15 cellular contexts compared by ENCODE assay signal in the genomic region with DNA sequence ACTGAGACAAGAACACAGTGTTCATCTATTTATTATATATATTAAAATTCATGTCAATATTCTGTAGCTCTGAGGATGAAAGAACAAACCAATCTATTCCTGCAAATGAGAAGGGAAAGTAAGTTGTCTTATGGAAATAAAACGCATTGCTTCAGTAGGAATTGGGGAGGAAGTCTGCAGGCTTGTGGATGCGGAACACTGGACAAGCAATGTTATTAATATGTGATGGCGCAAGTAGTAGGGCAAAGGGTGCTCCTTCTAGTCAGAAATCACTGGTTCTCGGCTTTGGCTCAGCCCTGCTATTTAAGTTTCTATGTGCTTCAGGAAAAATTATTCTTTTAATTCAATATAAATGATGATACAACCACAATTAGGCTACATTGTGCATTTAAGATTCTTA. TPM values are rescaled to one million over a fixed set of nuclear protein-coding genes. Genes with fewer than 3 reads are reported as not detected.
DNase-seq lines count a peak whose midpoint lies in the region; ATAC-seq and TF ChIP-seq lines count a peak whose summit lies in the region.
"Had no signal": no experiment of that assay in that cellular context is flagged by ENCODE, and none has a peak within 500 bp of the region (broad histone marks: within the 10 kb centered on the region; RNA-seq: fewer than 3 reads in every experiment).

No MANE protein-coding gene starts in this region.

- in situ Hi-C loops in Panc1 (cut with HindIII; ENCODE audit: low pct_unique_long_range_greater_than_20kb, low sequenced_read_pairs), result no loop called here

- H2AFZ ChIP-seq in parathyroid adenoma, result peak overlapping the region; percentile 11

- no peak overlapping the region for H3K9ac ChIP-seq in parathyroid adenoma

- no peak for ATAC-seq in Panc1
- no peak for ATAC-seq in Right ventricle myocardium inferior

- H3K4me2 ChIP-seq in parathyroid adenoma (ENCODE audit: low read length), result no peak overlapping the region

- H3K27ac ChIP-seq in Panc1 (ENCODE audit: low read length) (peak overlapping the region; percentile 5; the same call in 1 of the 2 replicates), parathyroid adenoma (no peak overlapping the region)

- H3K79me2 ChIP-seq in parathyroid adenoma, result no peaks in the 10 kb centered on the region

- intact Hi-C loops in Panc1 (cut with micrococcal nuclease; ENCODE audit: unreplicated experiment), result no loop called here
- intact Hi-C loops in Right ventricle myocardium inferior (cut with DNase I), result no loop called here

- H3K36me3 ChIP-seq in Panc1 (ENCODE audit: control insufficient read depth, insufficient read depth, low read length) (no peaks in the 10 kb centered on the region), parathyroid adenoma (ENCODE audit: control insufficient read depth, insufficient read depth, low read length) (no peaks in the 10 kb centered on the region)

- CTCF ChIA-PET in Panc1 (lab: Charles Lee), result no interaction called here

- H3K9me3 ChIP-seq in Panc1 (ENCODE audit: control insufficient read depth, insufficient read depth, low read depth, low read length), result no peaks in the 10 kb centered on the region
- no peaks in the 10 kb centered on the region for H3K9me3 ChIP-seq in parathyroid adenoma (ENCODE audit: control insufficient read depth, low read length)

- DNase-seq in Panc1 (ENCODE audit: low read depth, low spot score) (no peak), kidney glomerular epithelial cell (lab: John Stamatoyannopoulos, UW) (peak; percentile 58), NCI-H1048 (lab: John Stamatoyannopoulos, UW) (no peak), NCI-H1694 (lab: John Stamatoyannopoulos, UW) (no peak), Right ventricle myocardium inferior (ENCODE audit: missing footprints) (no peak)
- DNase-seq: C1 segment of cervical spinal cord; Calu3; CD4-positive, alpha-beta memory T cell; COR-L47; DMS53; DMS79 treated with DMSO at 0.1 percent for 48 hours; GF-D8; H7; HCEC 1CT had no signal

- H3K4me1 ChIP-seq in Panc1 (ENCODE audit: control insufficient read depth, insufficient read depth, low read length) (peaks cover 11% of the 10 kb centered on the region), parathyroid adenoma (peaks cover 8% of the 10 kb centered on the region)

- no peak overlapping the region for H3K4me3 ChIP-seq in Panc1 (ENCODE audit: low read depth in 2 of 2, low read length in 2 of 2)
- H3K4me3 ChIP-seq in parathyroid adenoma (ENCODE audit: low read depth, low read length), result no peak overlapping the region

- no TSS peak for BruUV-seq in Panc1 (replicated peaks; lab: Mats Ljungman, UMichigan)

- POLR2A ChIA-PET in Panc1 (lab: Charles Lee), result interaction anchor here (0.6 kb wide), 1 partner anchor 50 kb away, joined by 8 read pairs; no protein-coding TSS in a partner anchor

- TF ChIP-seq CTCF in Panc1 (IDR thresholded peaks at IDR 0.05) (no peak), parathyroid adenoma (IDR thresholded peaks at IDR 0.05) (no peak)

- H3K27me3 ChIP-seq in Panc1 (ENCODE audit: control insufficient read depth, insufficient read depth, low read length) (no peaks in the 10 kb centered on the region), parathyroid adenoma (ENCODE audit: control insufficient read depth, insufficient read depth, low read length) (no peaks in the 10 kb centered on the region)

RNA-seq across cellular contexts. Expression of a gene that starts 28.8 kb away (rescaled TPM):
- total RNA-seq in Panc1 (2021; ENCODE audit: unreplicated experiment) (328 TPM), Right ventricle myocardium inferior (51.8 TPM)
- polyA plus RNA-seq in Panc1 (2012; ENCODE audit: insufficient read length), result 340 TPM
